1 cellular context compared by ENCODE assay signal in the genomic region with DNA sequence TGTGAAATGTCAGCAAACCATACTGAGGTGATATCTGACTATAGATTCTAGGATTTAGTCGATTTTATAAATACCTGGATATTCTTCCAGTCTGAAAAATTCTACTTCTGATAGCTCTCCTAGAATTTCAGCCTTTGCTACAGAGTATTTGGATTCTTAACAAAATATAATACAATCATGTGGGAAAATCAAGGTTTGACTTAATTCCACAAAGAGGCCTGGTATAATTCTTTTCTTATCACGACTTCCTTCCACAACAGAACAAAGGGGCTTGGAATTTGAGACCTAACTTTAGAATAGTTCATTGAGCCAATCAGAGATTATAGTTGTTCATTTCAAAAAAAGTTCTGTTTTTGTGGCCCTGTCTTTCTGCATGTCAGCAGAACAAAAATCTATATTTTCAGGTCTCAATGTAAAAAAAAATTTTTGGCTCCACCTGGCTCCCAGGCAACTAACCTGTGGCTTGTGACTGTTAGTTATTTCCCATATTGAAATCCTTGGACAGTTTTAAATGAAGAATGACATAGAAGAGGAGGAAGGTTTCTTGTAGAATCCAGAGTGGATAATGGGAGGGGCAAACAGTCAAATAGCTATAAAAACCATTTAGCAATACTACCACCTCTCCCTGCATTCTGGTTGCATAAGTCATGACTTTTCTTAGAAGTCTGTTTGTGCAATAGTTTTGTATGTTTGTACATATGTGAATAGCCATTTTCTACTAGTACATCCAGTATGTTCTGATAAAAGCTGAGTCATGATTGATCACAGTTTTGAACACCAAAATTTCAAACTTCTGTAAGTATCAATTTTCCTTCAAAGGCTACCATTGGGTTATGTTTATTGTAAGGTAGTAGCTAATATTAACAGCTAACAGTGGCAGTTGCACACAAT.
TF ChIP-seq lines count a peak whose summit lies in the region.

No MANE protein-coding gene starts in this region.

TF ChIP-seq in IMR-90, 13 proteins besides CTCF, POLR2A, EP300 and RAD21 (continued from another document):
- TF ChIP-seq MXI1 (IDR thresholded peaks at IDR 0.05; ENCODE audit: borderline replicate concordance, low read depth, low read length): no peak
- TF ChIP-seq FOS (IDR thresholded peaks at IDR 0.05; ENCODE audit: low read depth, low read length): peak; percentile 53
- TF ChIP-seq CHD1 (IDR thresholded peaks at IDR 0.05; ENCODE audit: low read depth, low read length): 0 out of 2 replicates have a peak, but pooled peaks have one; percentile 71
- TF ChIP-seq MAFK (IDR thresholded peaks at IDR 0.05; ENCODE audit: low read depth, low read length): peak; percentile 83
